ENCODE assay signal across 25 cellular contexts in the genomic region with DNA sequence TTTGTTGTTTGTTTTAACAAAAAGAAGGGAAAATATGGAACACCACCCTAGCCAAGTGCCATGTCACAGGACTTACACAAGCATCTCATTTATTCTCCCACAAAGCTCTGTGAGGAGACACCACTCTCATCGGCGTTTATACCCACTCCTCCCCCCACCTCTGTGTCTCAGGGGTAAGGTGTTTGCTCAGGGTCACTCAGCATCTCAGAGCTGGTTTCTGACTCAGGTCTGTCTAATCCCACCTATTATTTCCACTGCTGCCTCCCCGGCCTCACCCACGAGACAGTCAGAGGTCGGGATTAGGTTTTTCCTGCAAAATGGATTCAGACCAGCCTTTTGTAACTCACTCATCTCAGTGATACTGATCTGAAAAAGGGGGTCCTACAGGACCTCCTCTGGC.
DNase-seq lines count a peak whose midpoint lies in the region; FAIRE-seq and TF ChIP-seq lines count a peak whose summit lies in the region.
"Had no signal": no experiment of that assay in that cellular context is flagged by ENCODE, and none has a peak within 500 bp of the region (broad histone marks: within the 10 kb centered on the region; RNA-seq: fewer than 3 reads in every experiment).

No MANE protein-coding gene starts in this region.

- CTCF ChIA-PET in H1 (lab: Charles Lee; ENCODE audit: partially characterized antibody): interaction anchor here (0.7 kb wide), 1 partner anchor 425 kb away, joined by 3 read pairs; no protein-coding TSS in a partner anchor

- peaks cover 46% of the 10 kb centered on the region for H3K4me1 Mint-ChIP-seq in HFFc6 (ENCODE audit: low read depth)
- H3K4me1 Mint-ChIP-seq: CD14-positive monocyte; CD4-positive, alpha-beta memory T cell; CD4-positive, CD25-positive, alpha-beta regulatory T cell; CD8-positive, alpha-beta memory T cell had no signal

- H4K91ac ChIP-seq in H1 (replicated peaks; ENCODE audit: insufficient read length, low read length): no peak overlapping the region

- no peak overlapping the region for H2BK15ac ChIP-seq in H1 (ENCODE audit: low read length)

- H4K20me1 ChIP-seq in H1 (replicated peaks in 1 of 2; ENCODE audit: control insufficient read depth in 1 of 2, insufficient read depth in 2 of 2, low read length in 2 of 2): no peaks in the 10 kb centered on the region
- H4K20me1 ChIP-seq: BLaER1 had no signal

- H3K23me2 ChIP-seq in H1 (ENCODE audit: low read depth, low read length): no peaks in the 10 kb centered on the region

- no peak overlapping the region for H3K27ac ChIP-seq in H1 (ENCODE audit: low read depth, low read length)
- H3K27ac ChIP-seq: BLaER1 had no signal

- peak; percentile 13 for FAIRE-seq in H1 (lab: Jason Lieb, UNC)
- FAIRE-seq: A204.1, G401.6, GM12891, GM18507 had no signal

- H2BK12ac ChIP-seq in H1 (ENCODE audit: low read depth, low read length): no peak overlapping the region

- H3K23ac ChIP-seq in H1 (ENCODE audit: insufficient read length): no peak overlapping the region

- H3K9me3 Mint-ChIP-seq in HFFc6: no peaks in the 10 kb centered on the region

- no peak overlapping the region for H2AK5ac ChIP-seq in H1 (ENCODE audit: low read depth, low read length)

- no peak overlapping the region for H4K8ac ChIP-seq in H1 (ENCODE audit: extremely low read depth, insufficient read depth, low read length)

- H3K79me1 ChIP-seq in H1 (ENCODE audit: low read depth, low read length): no peaks in the 10 kb centered on the region

- 0 out of 4 replicates have a peak, but pooled peaks cover 0 to 3% of the 10 kb centered on the region in 2 experiments for H3K9me3 ChIP-seq in H1 (ENCODE audit: insufficient read depth in 2 of 2, low read depth in 1 of 2, low read length in 1 of 2)
- H3K9me3 ChIP-seq: BE2C, BLaER1 had no signal

- 88% methylated on average over 5 of the region's 5 CpGs; no CpG with 5 or more reads in 1 of the 2 experiments for WGBS in H1 (ENCODE audit: extremely low coverage in 1 of 2, insufficient coverage in 1 of 2, insufficient read length in 1 of 2, insufficient replicate concordance in 2 of 2, low coverage in 1 of 2, low lambda C conversion rate in 2 of 2, missing lambda C conversion rate in 1 of 2), 2 experiments

- TF ChIP-seq EP300 in H1 (IDR thresholded peaks at IDR 0.05; ENCODE audit: borderline replicate concordance in 1 of 2, low read depth in 2 of 2, low read length in 2 of 2): no peak

- in situ Hi-C loops in GM13977 (cut with MboI; ENCODE audit: low pct_unique_long_range_greater_than_20kb, low sequenced_read_pairs, unreplicated experiment): no loop called here

- H3K27ac Mint-ChIP-seq in HFFc6: peak overlapping the region; percentile 89; the same call in 1 of the 2 replicates
- H3K27ac Mint-ChIP-seq: CD14-positive monocyte; CD4-positive, alpha-beta memory T cell; CD4-positive, CD25-positive, alpha-beta regulatory T cell; CD8-positive, alpha-beta memory T cell had no signal

- TF ChIP-seq POLR2A in H1 (IDR thresholded peaks at IDR 0.05; ENCODE audit: control extremely low read depth in 1 of 2, low read depth in 2 of 2, low read length in 2 of 2): no peak

- no peak overlapping the region for H2BK5ac ChIP-seq in H1 (ENCODE audit: low read depth, low read length)

- H3K4me1 ChIP-seq in H1 (replicated peaks in 1 of 4; ENCODE audit: control insufficient read depth in 3 of 4, insufficient read depth in 4 of 4, low read length in 3 of 4): no peaks in the 10 kb centered on the region
- H3K4me1 ChIP-seq: BE2C had no signal

- no peak for TF ChIP-seq CTCF in HFFc6 (IDR thresholded peaks at IDR 0.05)
- no peak for TF ChIP-seq CTCF in H1 (IDR thresholded peaks at IDR 0.05; ENCODE audit: control extremely low read depth in 1 of 3, insufficient read depth in 1 of 3, low read depth in 1 of 3, low read length in 3 of 3)
- no peak for TF ChIP-seq CTCF in GM13977 (IDR thresholded peaks at IDR 0.05; ENCODE audit: extremely low read depth, insufficient read depth, missing control alignments)

- no peak overlapping the region for H2AFZ ChIP-seq in H1 (ENCODE audit: low read length)

- no peaks in the 10 kb centered on the region for H3K79me2 ChIP-seq in H1 (ENCODE audit: control insufficient read depth in 1 of 2, insufficient read depth in 2 of 2, low read length in 2 of 2)

- H3K9ac ChIP-seq in H1 (replicated peaks in 1 of 4; ENCODE audit: extremely low read depth in 1 of 4, low read depth in 3 of 4, low read length in 3 of 4): no peak overlapping the region
- H3K9ac ChIP-seq: BLaER1 had no signal

- no peaks in the 10 kb centered on the region for H3K27me3 ChIP-seq in H1 (replicated peaks in 1 of 4; ENCODE audit: control insufficient read depth in 3 of 4, extremely low read depth in 1 of 4, insufficient read depth in 3 of 4, low read length in 3 of 4)
- H3K27me3 ChIP-seq: BE2C, BLaER1 had no signal

- no peaks in the 10 kb centered on the region for H3K36me3 ChIP-seq in H1 (ENCODE audit: control insufficient read depth in 2 of 4, insufficient read depth in 4 of 4, low read length in 3 of 4)
- H3K36me3 ChIP-seq: BE2C, BLaER1 had no signal

- H3K36me3 Mint-ChIP-seq in HFFc6 (ENCODE audit: low read depth): no peaks in the 10 kb centered on the region
- H3K36me3 Mint-ChIP-seq: CD14-positive monocyte; CD4-positive, alpha-beta memory T cell; CD4-positive, CD25-positive, alpha-beta regulatory T cell; CD8-positive, alpha-beta memory T cell had no signal

- H3K4me3 ChIP-seq in H1 (ENCODE audit: extremely low read depth in 1 of 4, insufficient read depth in 2 of 4, low read depth in 3 of 4, low read length in 4 of 4): no peak overlapping the region
- H3K4me3 ChIP-seq: BLaER1 had no signal

- H3K56ac ChIP-seq in H1 (replicated peaks; ENCODE audit: insufficient read length, low read depth, low read length): no peak overlapping the region

- no peak overlapping the region for H3K4me3 Mint-ChIP-seq in HFFc6
- H3K4me3 Mint-ChIP-seq: CD14-positive monocyte; CD4-positive, alpha-beta memory T cell; CD4-positive, CD25-positive, alpha-beta regulatory T cell; CD8-positive, alpha-beta memory T cell had no signal

- POLR2A ChIA-PET in H1 (lab: Charles Lee; ENCODE audit: partially characterized antibody): no interaction called here

- no peak overlapping the region for H2BK20ac ChIP-seq in H1 (ENCODE audit: low read length)

- H3K4ac ChIP-seq in H1 (replicated peaks; ENCODE audit: insufficient read length, low read depth, low read length): no peak overlapping the region

- no peak overlapping the region for H3K4me2 ChIP-seq in H1 (ENCODE audit: insufficient read depth in 1 of 2, low read depth in 2 of 2, low read length in 2 of 2)

- DNase-seq in HFFc6 (no peak), H1 (ENCODE audit: low read depth in 1 of 2, low spot score in 2 of 2) (no peak), kidney glomerular epithelial cell (lab: John Stamatoyannopoulos, UW) (no peak), iPS-NIHi11 (ENCODE audit: low spot score) (no peak), GM13977 (ENCODE audit: low spot score) (no peak)
- DNase-seq: 8988T; ACHN; BE2C; C1 segment of cervical spinal cord; CD4-positive, alpha-beta memory T cell; CD4-positive, CD25-positive, alpha-beta regulatory T cell; CD8-positive, alpha-beta memory T cell; COR-L47; DMS 273 treated with DMSO at 0.1 percent for 48 hours; DMS53; DMS79; DND-41; EL; GF-D8 had no signal

- H3K27me3 Mint-ChIP-seq in HFFc6 (ENCODE audit: insufficient read depth): no peaks in the 10 kb centered on the region; the same call in 1 of the 2 replicates
- H3K27me3 Mint-ChIP-seq: CD4-positive, CD25-positive, alpha-beta regulatory T cell; CD8-positive, alpha-beta memory T cell had no signal

- H3K14ac ChIP-seq in H1 (ENCODE audit: insufficient read length): no peak overlapping the region

- no peak overlapping the region for H2BK120ac ChIP-seq in H1 (replicated peaks; ENCODE audit: low read depth, low read length)

- TF ChIP-seq RAD21 in H1 (IDR thresholded peaks at IDR 0.05 in 1 of 2, conservative IDR thresholded peaks at IDR 0.05 in 1 of 2; ENCODE audit: low read depth in 2 of 2, low read length in 2 of 2): no peak

- H3K18ac ChIP-seq in H1 (ENCODE audit: extremely low read depth, low read length): no peak overlapping the region

- no peak overlapping the region for H4K5ac ChIP-seq in H1 (ENCODE audit: insufficient read length, low read depth, low read length)

TF ChIP-seq in H1, 55 proteins besides CTCF, POLR2A, EP300 and RAD21:
- no peak for TF ChIP-seq SP2 (IDR thresholded peaks at IDR 0.05; ENCODE audit: low read length)
- no peak for TF ChIP-seq MAFK (IDR thresholded peaks at IDR 0.05; ENCODE audit: low read depth, low read length)
- TF ChIP-seq EGR1 (IDR thresholded peaks at IDR 0.05; ENCODE audit: borderline replicate concordance, low read depth, low read length): no peak
TF ChIP-seq in H1: peak in this region for 0.
